Comparison of ENCODE assay signal across 8 cellular contexts in the genomic region with DNA sequence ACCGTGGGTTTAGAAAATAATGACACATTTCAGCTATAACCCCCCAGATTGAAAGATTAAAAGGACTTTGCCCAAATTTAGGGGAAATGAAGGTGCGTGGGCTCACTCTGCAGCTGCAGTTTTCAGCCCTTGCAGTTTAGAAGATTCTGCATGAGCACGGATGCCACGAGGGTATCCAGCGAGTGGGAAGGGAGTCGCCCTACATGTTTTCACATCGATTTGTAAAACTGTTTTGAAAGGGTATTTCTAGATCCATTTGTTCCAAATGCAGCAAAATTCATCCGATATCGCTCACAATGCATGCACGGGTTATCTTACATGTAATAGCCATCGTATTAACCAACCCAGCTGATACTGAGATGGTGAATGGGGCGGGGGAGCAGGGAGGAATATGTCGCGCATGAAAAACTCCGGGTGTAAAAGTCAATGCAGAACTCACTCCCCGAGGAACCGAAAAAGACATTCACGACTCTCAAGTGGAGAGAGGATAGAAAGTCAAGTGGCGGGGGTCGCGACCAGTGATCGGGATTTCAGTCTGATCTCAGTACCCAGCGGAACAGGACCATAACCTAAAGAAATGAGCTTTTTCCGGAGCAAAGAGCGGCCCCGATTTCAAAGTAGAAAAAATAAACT. TPM values are rescaled to one million over a fixed set of nuclear protein-coding genes. Genes with fewer than 3 reads are reported as not detected.
DNase-seq lines count a peak whose midpoint lies in the region; ATAC-seq and TF ChIP-seq lines count a peak whose summit lies in the region.

No MANE protein-coding gene starts in this region.

- peaks cover 19% of the 10 kb centered on the region for H3K27me3 Mint-ChIP-seq in activated CD4-positive, alpha-beta T cell treated with anti-CD3 and anti-CD28 coated beads, Interleukin-2, amount 10 ng/mL, durations not matched to agents 24 days and 14 days
- H3K27me3 Mint-ChIP-seq in endodermal cell (ENCODE audit: insufficient read depth) (peaks cover 72% of the 10 kb centered on the region), osteocyte (ENCODE audit: unreplicated experiment) (peaks cover 74% of the 10 kb centered on the region)

- TF ChIP-seq CTCF in endodermal cell (conservative IDR thresholded peaks at IDR 0.05) (no peak), osteocyte (IDR thresholded peaks at IDR 0.05) (no peak)

- H3K4me3 Mint-ChIP-seq in activated CD4-positive, alpha-beta T cell treated with anti-CD3 and anti-CD28 coated beads, Interleukin-2, amount 10 ng/mL, durations not matched to agents 24 days and 14 days, result peak overlapping the region; percentile 97
- H3K4me3 Mint-ChIP-seq in endodermal cell, result peak overlapping the region; percentile 94
- H3K4me3 Mint-ChIP-seq in osteocyte (ENCODE audit: unreplicated experiment), result peak overlapping the region; percentile 80

- peaks cover 20% of the 10 kb centered on the region for H3K4me1 ChIP-seq in HUES48 (ENCODE audit: control insufficient read depth, insufficient read depth, low read length)
- H3K4me1 ChIP-seq in endodermal cell (ENCODE audit: control insufficient read depth, insufficient read depth, low read length), result peaks cover 4% of the 10 kb centered on the region

- peak overlapping the region; percentile 77 for H3K4me3 ChIP-seq in HUES48 (ENCODE audit: low read depth, low read length)
- peak overlapping the region; percentile 85 for H3K4me3 ChIP-seq in endodermal cell (ENCODE audit: low read length)

- H3K36me3 Mint-ChIP-seq in activated CD4-positive, alpha-beta T cell treated with anti-CD3 and anti-CD28 coated beads, Interleukin-2, amount 10 ng/mL, durations not matched to agents 24 days and 14 days (ENCODE audit: low read depth), result peaks cover 2% of the 10 kb centered on the region
- H3K36me3 Mint-ChIP-seq in endodermal cell (ENCODE audit: low read depth) (no peaks in the 10 kb centered on the region), osteocyte (ENCODE audit: unreplicated experiment) (peaks cover 2% of the 10 kb centered on the region)

- peak overlapping the region; percentile 99 for H3K27ac Mint-ChIP-seq in activated CD4-positive, alpha-beta T cell treated with anti-CD3 and anti-CD28 coated beads, Interleukin-2, amount 10 ng/mL, durations not matched to agents 24 days and 14 days
- H3K27ac Mint-ChIP-seq in endodermal cell (peak overlapping the region; percentile 96), osteocyte (ENCODE audit: unreplicated experiment) (peak overlapping the region; percentile 11)

- WGBS in endodermal cell (ENCODE audit: insufficient coverage in 1 of 2, insufficient read length in 1 of 2), 2 experiments, result 3% methylated on average over 14 to 26 of the region's 26 CpGs

- H3K27me3 ChIP-seq in HUES48 (ENCODE audit: control insufficient read depth, insufficient read depth, low read length), result peaks cover 62% of the 10 kb centered on the region
- peaks cover 84% of the 10 kb centered on the region for H3K27me3 ChIP-seq in endodermal cell (ENCODE audit: control insufficient read depth, insufficient read depth, low read length, poor library complexity, severe bottlenecking)

- no peaks in the 10 kb centered on the region for H3K9me3 Mint-ChIP-seq in activated CD4-positive, alpha-beta T cell treated with anti-CD3 and anti-CD28 coated beads, Interleukin-2, amount 10 ng/mL, durations not matched to agents 24 days and 14 days
- no peaks in the 10 kb centered on the region for H3K9me3 Mint-ChIP-seq in endodermal cell
- no peaks in the 10 kb centered on the region for H3K9me3 Mint-ChIP-seq in osteocyte (ENCODE audit: unreplicated experiment)

- H3K9me3 ChIP-seq in HUES48 (ENCODE audit: control insufficient read depth, insufficient read depth, low read length) (no peaks in the 10 kb centered on the region), endodermal cell (ENCODE audit: control insufficient read depth, low read length) (no peaks in the 10 kb centered on the region)

- H3K36me3 ChIP-seq in HUES48 (ENCODE audit: control insufficient read depth, insufficient read depth, low read length) (no peaks in the 10 kb centered on the region), endodermal cell (ENCODE audit: control insufficient read depth, insufficient read depth, low read length) (no peaks in the 10 kb centered on the region)

- H3K27ac ChIP-seq in HUES48 (ENCODE audit: low read depth, low read length) (peak overlapping the region; percentile 16), endodermal cell (ENCODE audit: low read depth, low read length) (no peak overlapping the region)

- peak; percentile 81 for DNase-seq in activated CD4-positive, alpha-beta T cell treated with anti-CD3 and anti-CD28 coated beads, Interleukin-2, amount 10 ng/mL, durations not matched to agents 24 days and 14 days
- no peak for DNase-seq in endodermal cell
- DNase-seq in osteocyte (ENCODE audit: extremely low spot score, unreplicated experiment), result peak; percentile 42
- DNase-seq in inferior parietal cortex (ENCODE audit: extremely low spot score), result no peak
- DNase-seq in SKM-1 (lab: John Stamatoyannopoulos, UW; ENCODE audit: unreplicated experiment), result no peak

- ATAC-seq in GM21529 (IDR thresholded peaks at IDR 0.05; ENCODE audit: unreplicated experiment) (no peak), HG03469 (IDR thresholded peaks at IDR 0.05; ENCODE audit: unreplicated experiment) (no peak)

- intact Hi-C loops in activated CD4-positive, alpha-beta T cell treated with anti-CD3 and anti-CD28 coated beads, Interleukin-2, amount 10 ng/mL, durations not matched to agents 24 days and 14 days (cut with micrococcal nuclease), result loop anchor here (1.0 to 2.0 kb wide), 5 partner anchors 18 to 122 kb away; no protein-coding TSS in a partner anchor

- H3K9ac ChIP-seq in HUES48 (ENCODE audit: low read depth, low read length) (no peak overlapping the region), endodermal cell (ENCODE audit: extremely low read depth, low read length, poor library complexity, severe bottlenecking) (peak overlapping the region; percentile 46)

- peaks cover 24% of the 10 kb centered on the region for H3K4me1 Mint-ChIP-seq in activated CD4-positive, alpha-beta T cell treated with anti-CD3 and anti-CD28 coated beads, Interleukin-2, amount 10 ng/mL, durations not matched to agents 24 days and 14 days
- H3K4me1 Mint-ChIP-seq in endodermal cell (peaks cover 15% of the 10 kb centered on the region), osteocyte (ENCODE audit: unreplicated experiment) (peaks cover 30% of the 10 kb centered on the region)

RNA-seq across cellular contexts. Expression of a gene that starts 4.9 kb away (rescaled TPM):
- total RNA-seq in activated CD4-positive, alpha-beta T cell treated with anti-CD3 and anti-CD28 coated beads, Interleukin-2, amount 10 ng/mL, durations not matched to agents 24 days and 14 days, result 607 and 615 TPM in 2 replicates
- total RNA-seq in endodermal cell (100 to 1,000 TPM; 286 to 362 TPM), osteocyte (9.8 and 12.6 TPM in 2 replicates)
- polyA plus RNA-seq in endodermal cell (2013, experiment 1 of 2), result 86.6 TPM
- 81.3 TPM for polyA plus RNA-seq in endodermal cell (2013, experiment 2 of 2)

RNA-seq across cellular contexts. Expression of a gene that starts 52.3 kb away (rescaled TPM):
- 13.4 TPM in 2 replicates for total RNA-seq in activated CD4-positive, alpha-beta T cell treated with anti-CD3 and anti-CD28 coated beads, Interleukin-2, amount 10 ng/mL, durations not matched to agents 24 days and 14 days
- total RNA-seq in endodermal cell (10 to 100 TPM; 19.2 to 41.3 TPM), osteocyte (16.6 and 19.9 TPM in 2 replicates)
- 7.7 TPM for polyA plus RNA-seq in endodermal cell (2013, experiment 1 of 2)
- polyA plus RNA-seq in endodermal cell (2013, experiment 2 of 2), result 8.9 TPM

Comparison
In these comparisons a context has a peak if more than half of its experiments do, and no peak if none do; other contexts are left out.
1. DNase-seq: peak in activated CD4-positive, alpha-beta T cell treated with anti-CD3 and anti-CD28 coated beads, Interleukin-2, amount 10 ng/mL, durations not matched to agents 24 days and 14 days (single experiment) and osteocyte (single experiment); none in endodermal cell (single experiment), inferior parietal cortex (single experiment) and SKM-1 (single experiment).
2. H3K27ac Mint-ChIP-seq: peak in every context shown above with its lines; median percentile 99 in activated CD4-positive, alpha-beta T cell treated with anti-CD3 and anti-CD28 coated beads, Interleukin-2, amount 10 ng/mL, durations not matched to agents 24 days and 14 days; 96 in endodermal cell; 11 in osteocyte.
3. RNA of a gene that starts 4.9 kb away (total RNA-seq): 607 to 615 TPM in activated CD4-positive, alpha-beta T cell treated with anti-CD3 and anti-CD28 coated beads, Interleukin-2, amount 10 ng/mL, durations not matched to agents 24 days and 14 days and 286 to 362 TPM in endodermal cell; 9.8 to 12.6 TPM in osteocyte; every median in the first group is over 10 times any median in the second.
4. Peak in every context shown above with its lines, with median percentiles within 50 percentile points of each other: H3K4me3 Mint-ChIP-seq.